9 cellular contexts compared by ENCODE assay signal in the genomic region with DNA sequence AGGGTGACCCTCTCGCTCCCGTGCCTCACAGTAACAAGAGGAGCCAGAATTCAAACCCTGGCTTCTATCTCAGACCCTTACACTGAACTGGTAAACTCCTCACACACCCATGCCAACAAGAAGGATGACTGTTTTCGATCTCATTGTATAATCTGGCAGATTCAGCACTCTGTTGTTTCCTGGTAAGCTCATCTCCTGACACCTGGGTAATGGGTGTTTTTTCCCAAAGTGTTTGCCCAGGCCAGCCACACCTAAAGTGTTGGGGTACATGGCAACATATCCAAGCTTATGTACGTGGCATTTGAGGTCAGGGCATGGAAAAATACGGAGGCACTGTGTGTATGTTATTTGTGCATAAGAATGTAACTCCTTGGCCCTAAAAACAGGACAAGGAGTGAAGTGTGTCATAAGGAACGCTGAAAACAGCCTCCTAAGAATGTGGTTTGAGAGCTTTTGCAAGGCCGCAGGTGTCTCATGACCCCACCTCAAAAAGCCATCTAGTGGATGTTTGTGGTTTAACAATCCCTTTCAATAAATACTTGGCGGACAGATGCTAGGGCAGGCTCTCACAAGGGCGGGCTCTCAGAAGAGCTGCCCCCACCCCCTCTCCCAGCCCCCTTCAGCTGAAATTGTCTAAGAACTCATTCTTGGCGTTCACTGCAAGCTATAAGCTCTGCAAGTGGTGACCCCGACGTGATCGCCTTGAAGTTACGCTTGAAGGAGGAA. TPM values are rescaled to one million over a fixed set of nuclear protein-coding genes. Genes with fewer than 3 reads are reported as not detected.
DNase-seq lines count a peak whose midpoint lies in the region; ATAC-seq and TF ChIP-seq lines count a peak whose summit lies in the region.
"Had no signal": no experiment of that assay in that cellular context is flagged by ENCODE, and none has a peak within 500 bp of the region (broad histone marks: within the 10 kb centered on the region; RNA-seq: fewer than 3 reads in every experiment).

MS4A15 (plus strand) TSS at position 561 of the 726 bp plus-strand sequence. CDS start 6,867 bp downstream, outside the sequence.

- no peaks in the 10 kb centered on the region for H3K4me1 ChIP-seq in mucosa of descending colon (ENCODE audit: low read depth)
- H3K4me1 ChIP-seq: parathyroid adenoma had no signal

- TF ChIP-seq POLR2A in GM18505 (IDR thresholded peaks at IDR 0.05; ENCODE audit: borderline replicate concordance, extremely low read depth, insufficient read depth, insufficient read length): no peak

- in situ Hi-C loops in astrocyte of the spinal cord (cut with HindIII; ENCODE audit: low sequenced_read_pairs): no loop called here

- ATAC-seq in mucosa of descending colon (peak; percentile 64), GM21717 (IDR thresholded peaks at IDR 0.05; ENCODE audit: unreplicated experiment) (no peak), HG02884 (IDR thresholded peaks at IDR 0.05; ENCODE audit: unreplicated experiment) (no peak), GM18505 (IDR thresholded peaks at IDR 0.05; ENCODE audit: unreplicated experiment) (no peak)

- intact Hi-C loops in mucosa of descending colon (cut with DNase I, micrococcal nuclease): loop anchor here in 1 of 2 donors (2.0 kb wide), 1 partner anchor 56 kb away; no protein-coding TSS in a partner anchor

- DNase-seq in GM10248 (ENCODE audit: extremely low spot score): peak; percentile 54
- DNase-seq in LHCN-M2 (ENCODE audit: low read depth): peak; percentile 15
- peak; percentile 1 for DNase-seq in astrocyte of the spinal cord (ENCODE audit: low read depth, low spot score)
- DNase-seq in mucosa of descending colon: peak in 1 of 3 donors; percentile 28
- DNase-seq in NCI-H1930 (lab: John Stamatoyannopoulos, UW): no peak

- H3K36me3 ChIP-seq in mucosa of descending colon (ENCODE audit: low read depth): no peaks in the 10 kb centered on the region

- TF ChIP-seq CTCF in GM10248 (IDR thresholded peaks at IDR 0.05; ENCODE audit: control extremely low read depth, extremely low read depth, low read depth, missing control alignments): peak; percentile 34
- peak; percentile 9 for TF ChIP-seq CTCF in astrocyte of the spinal cord (IDR thresholded peaks at IDR 0.05; ENCODE audit: low read depth, low read length)
- no peak for TF ChIP-seq CTCF in mucosa of descending colon (IDR thresholded peaks at IDR 0.05)

- POLR2A ChIA-PET in GM10248 (lab: Yijun Ruan, JAX): no interaction called here

- H3K9me3 ChIP-seq in mucosa of descending colon: no peaks in the 10 kb centered on the region

- CTCF ChIA-PET in GM10248 (lab: Yijun Ruan, JAX): interaction anchor here (0.7 to 1.8 kb wide), 11 partner anchors 11 to 449 kb away, joined by 3 to 29 read pairs (median 4); no protein-coding TSS in a partner anchor

- no peak within 1 kb of the TSS for H3K4me3 ChIP-seq in astrocyte of the spinal cord (ENCODE audit: low read depth, low read length)
- H3K4me3 ChIP-seq in mucosa of descending colon: no peak within 1 kb of the TSS

RNA-seq across cellular contexts. Expression of gene MS4A15, which starts in this region (rescaled TPM):
- total RNA-seq in LHCN-M2 (2014; rRNA removed): not detected in 2 replicates
- polyA plus RNA-seq in LHCN-M2 (2012): not detected
- total RNA-seq in mucosa of descending colon: under 1 TPM in 1 of 3 donors, not detected in 2; 0.38 TPM

Comparison
In these comparisons a context has a peak if more than half of its experiments do, and no peak if none do; other contexts are left out.
1. Peak in DNase-seq in LHCN-M2; RNA of the gene not detected or under 1 TPM.
2. Peak in ATAC-seq in mucosa of descending colon; RNA of the gene not detected or under 1 TPM.
3. DNase-seq: peak in GM10248 (single experiment) and astrocyte of the spinal cord (single experiment); none in NCI-H1930 (0 of 2).